In genomic region chr11:57711414-57712255, GRCh38 we compare ENCODE assay signal across 8 cellular contexts. TPM values are rescaled to one million over a fixed set of nuclear protein-coding genes. Genes with fewer than 3 reads are reported as not detected.
DNase-seq lines count a peak whose midpoint lies in the region; ATAC-seq and TF ChIP-seq lines count a peak whose summit lies in the region.

A gene with protein sequence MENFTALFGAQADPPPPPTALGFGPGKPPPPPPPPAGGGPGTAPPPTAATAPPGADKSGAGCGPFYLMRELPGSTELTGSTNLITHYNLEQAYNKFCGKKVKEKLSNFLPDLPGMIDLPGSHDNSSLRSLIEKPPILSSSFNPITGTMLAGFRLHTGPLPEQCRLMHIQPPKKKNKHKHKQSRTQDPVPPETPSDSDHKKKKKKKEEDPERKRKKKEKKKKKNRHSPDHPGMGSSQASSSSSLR (minus strand): TSS chr11:57712215. CDS start chr11:57712179, 36 bp downstream.

- no peaks in the 10 kb centered on the region for H3K9me3 Mint-ChIP-seq in CD4-positive, alpha-beta memory T cell
- peaks cover 5% of the 10 kb centered on the region for H3K9me3 Mint-ChIP-seq in endodermal cell

- ATAC-seq in GM19467 (IDR thresholded peaks at IDR 0.05; ENCODE audit: unreplicated experiment) (peak; percentile 39), mucosa of descending colon (peak; percentile 83)

- no peaks in the 10 kb centered on the region for H3K27me3 Mint-ChIP-seq in CD4-positive, alpha-beta memory T cell
- no peaks in the 10 kb centered on the region for H3K27me3 Mint-ChIP-seq in endodermal cell (ENCODE audit: insufficient read depth)

- TF ChIP-seq CTCF in endodermal cell (conservative IDR thresholded peaks at IDR 0.05) (no peak), mucosa of descending colon (IDR thresholded peaks at IDR 0.05) (no peak)

- H3K4me3 ChIP-seq in CD4-positive, alpha-beta memory T cell (ENCODE audit: low read length in 2 of 2): peak within 1 kb of the TSS; percentile 92 to 96
- H3K4me3 ChIP-seq in endodermal cell (ENCODE audit: low read length) (peak within 1 kb of the TSS; percentile 100), mucosa of descending colon (peak within 1 kb of the TSS; percentile 92)

- H3K27me3 ChIP-seq in CD4-positive, alpha-beta memory T cell (ENCODE audit: insufficient read depth, low read length): no peaks in the 10 kb centered on the region
- no peaks in the 10 kb centered on the region for H3K27me3 ChIP-seq in endodermal cell (ENCODE audit: control insufficient read depth, insufficient read depth, low read length, poor library complexity, severe bottlenecking)

- CTCF ChIA-PET in CD4-positive, alpha-beta memory T cell (lab: Charles Lee; ENCODE audit: partially characterized antibody): interaction anchor here (0.9 to 5.3 kb wide), 4 partner anchors 89 to 218 kb away, joined by 3 to 30 read pairs (median 4); partner anchors contain the start of gene UBE2L6

- H3K9me3 ChIP-seq in CD4-positive, alpha-beta memory T cell (ENCODE audit: control insufficient read depth in 1 of 2, low read length in 2 of 2): no peaks in the 10 kb centered on the region
- H3K9me3 ChIP-seq in endodermal cell (ENCODE audit: control insufficient read depth, low read length) (peaks cover 6% of the 10 kb centered on the region), mucosa of descending colon (no peaks in the 10 kb centered on the region)

- peak within 1 kb of the TSS; percentile 91 for H3K9ac ChIP-seq in endodermal cell (ENCODE audit: extremely low read depth, low read length, poor library complexity, severe bottlenecking)

- H3K27ac Mint-ChIP-seq in CD4-positive, alpha-beta memory T cell: peak within 1 kb of the TSS; percentile 91 to 99 (median 98)
- H3K27ac Mint-ChIP-seq in endodermal cell: peak within 1 kb of the TSS; percentile 99

- peaks cover 0 to 28% of the 10 kb centered on the region in 2 donors for H3K36me3 Mint-ChIP-seq in CD4-positive, alpha-beta memory T cell
- H3K36me3 Mint-ChIP-seq in endodermal cell (ENCODE audit: low read depth): peaks cover 24% of the 10 kb centered on the region

- peak; percentile 81 to 92 (median 84) for DNase-seq in CD4-positive, alpha-beta memory T cell
- DNase-seq in HS-27A (ENCODE audit: low read depth) (peak; percentile 24), NOMO-1 treated with DMSO at 0.1 percent for 48 hours (lab: John Stamatoyannopoulos, UW; ENCODE audit: unreplicated experiment) (peak; percentile 71), endodermal cell (peak; percentile 98), mucosa of descending colon (peak; percentile 86 to 91 (median 89))
- peak; percentile 36 to 57 (median 44) for DNase-seq in activated CD8-positive, alpha-beta memory T cell treated with anti-CD3 and anti-CD28 coated beads for 48 hours (ENCODE audit: low read depth in 2 of 3, low spot score in 2 of 3)
- peak; percentile 50 to 58 for DNase-seq in stimulated activated CD8-positive, alpha-beta memory T cell treated with anti-CD3 and anti-CD28 coated beads, Interleukin-4, amount 100 ng/mL, for 1 hour (ENCODE audit: low read depth in 2 of 2, low spot score in 1 of 2)

- peaks cover 34% of the 10 kb centered on the region for H3K4me1 ChIP-seq in CD4-positive, alpha-beta memory T cell (ENCODE audit: insufficient read depth, low read length)
- H3K4me1 ChIP-seq in endodermal cell (ENCODE audit: control insufficient read depth, insufficient read depth, low read length) (peaks cover 3% of the 10 kb centered on the region), mucosa of descending colon (ENCODE audit: low read depth) (peaks cover 21% of the 10 kb centered on the region)

- no peaks in the 10 kb centered on the region for H3K36me3 ChIP-seq in CD4-positive, alpha-beta memory T cell (ENCODE audit: insufficient read depth, low read length)
- H3K36me3 ChIP-seq in endodermal cell (ENCODE audit: control insufficient read depth, insufficient read depth, low read length) (peaks cover 22% of the 10 kb centered on the region), mucosa of descending colon (ENCODE audit: low read depth) (no peaks in the 10 kb centered on the region)

- POLR2A ChIA-PET in CD4-positive, alpha-beta memory T cell (lab: Charles Lee; ENCODE audit: partially characterized antibody): interaction anchor here (0.6 to 3.7 kb wide), 19 partner anchors 8 to 866 kb away, joined by 3 to 29 read pairs (median 4); partner anchors contain the start of genes BTBD18, SELENOH, SSRP1 and TIMM10

- peaks cover 31 to 64% (median 44%) of the 10 kb centered on the region in 4 donors for H3K4me1 Mint-ChIP-seq in CD4-positive, alpha-beta memory T cell
- peaks cover 16% of the 10 kb centered on the region for H3K4me1 Mint-ChIP-seq in endodermal cell

- H3K4me3 Mint-ChIP-seq in CD4-positive, alpha-beta memory T cell: peak within 1 kb of the TSS; percentile 93 to 99 (median 98)
- peak within 1 kb of the TSS; percentile 98 for H3K4me3 Mint-ChIP-seq in endodermal cell

- 11% methylated on average over 25 to 51 of the region's 51 CpGs for WGBS in endodermal cell (ENCODE audit: insufficient coverage in 1 of 2, insufficient read length in 1 of 2), 2 experiments

- intact Hi-C loops in CD4-positive, alpha-beta memory T cell (cut with micrococcal nuclease): loop anchor here (1.0 to 10.0 kb wide), 12 partner anchors 30 to 1957 kb away; partner anchors contain the start of genes CLP1, FAM111A, PATL1 and SELENOH
- intact Hi-C loops in mucosa of descending colon (cut with DNase I, micrococcal nuclease): no loop called here

- H3K27ac ChIP-seq in CD4-positive, alpha-beta memory T cell (ENCODE audit: low read depth, low read length): peak within 1 kb of the TSS; percentile 96
- peak within 1 kb of the TSS; percentile 96 for H3K27ac ChIP-seq in endodermal cell (ENCODE audit: low read depth, low read length)

RNA-seq across cellular contexts. Expression of the gene that starts here (rescaled TPM):
- total RNA-seq in CD4-positive, alpha-beta memory T cell: 10 to 100 TPM; 15.2 TPM
- polyA plus RNA-seq in CD4-positive, alpha-beta memory T cell: 10 to 100 TPM; 17.4 to 20.2 TPM
- 10 to 100 TPM; 18.5 TPM for total RNA-seq in endodermal cell
- polyA plus RNA-seq in endodermal cell (2013, experiment 1 of 2): 30.2 TPM
- polyA plus RNA-seq in endodermal cell (2013, experiment 2 of 2): 28.0 TPM
- 10 to 100 TPM; 10.7 to 14.6 (median 12.5) TPM for total RNA-seq in mucosa of descending colon

Comparison
In these comparisons a context has a peak if more than half of its experiments do, and no peak if none do; other contexts are left out.
1. Peak in every context shown above with its lines: DNase-seq, ATAC-seq, H3K4me3 ChIP-seq and H3K27ac ChIP-seq.
2. DNase-seq: peak in every context shown above with its lines; median percentile 98 in endodermal cell; 89 in mucosa of descending colon; 84 in CD4-positive, alpha-beta memory T cell; 71 in NOMO-1 treated with DMSO at 0.1 percent for 48 hours; 54 in stimulated activated CD8-positive, alpha-beta memory T cell treated with anti-CD3 and anti-CD28 coated beads, Interleukin-4, amount 100 ng/mL, for 1 hour; 44 in activated CD8-positive, alpha-beta memory T cell treated with anti-CD3 and anti-CD28 coated beads for 48 hours; 24 in HS-27A.